ENCODE assay signal across 1 cellular context in the genomic region with DNA sequence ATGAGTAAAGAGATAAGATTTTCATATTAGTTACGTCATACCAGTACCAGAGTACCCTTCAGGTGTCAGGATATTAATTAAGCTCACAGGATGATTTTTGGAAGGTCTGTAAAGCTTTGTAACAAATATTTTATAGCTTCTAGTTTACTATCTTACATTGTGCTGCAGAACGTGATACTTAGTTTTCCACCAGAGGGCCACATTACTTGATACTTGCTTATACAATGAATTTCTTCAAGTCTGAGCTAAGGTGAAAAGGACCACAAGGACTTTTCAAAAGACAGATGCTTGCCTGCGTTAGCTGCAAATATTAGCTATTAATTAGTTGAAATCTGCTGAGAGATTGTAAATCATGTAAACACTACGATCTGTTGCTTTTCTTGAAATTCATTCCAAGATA.
TF ChIP-seq lines count a peak whose summit lies in the region.

No MANE protein-coding gene starts in this region.

TF ChIP-seq in H1, 55 proteins besides CTCF, POLR2A, EP300 and RAD21:
- TF ChIP-seq SP4 (IDR thresholded peaks at IDR 0.05; ENCODE audit: low read length) (no peak), RNF2 (IDR thresholded peaks at IDR 0.05; ENCODE audit: borderline replicate concordance, low read depth, low read length, missing control alignments, poor library complexity, severe bottlenecking) (no peak), POU5F1 (IDR thresholded peaks at IDR 0.05; ENCODE audit: low read depth, low read length) (no peak), POLR2AphosphoS5 (IDR thresholded peaks at IDR 0.05; ENCODE audit: low read depth, low read length) (no peak), TEAD4 (IDR thresholded peaks at IDR 0.05; ENCODE audit: low read depth, low read length) (no peak)
- TF ChIP-seq, protein P1, sequence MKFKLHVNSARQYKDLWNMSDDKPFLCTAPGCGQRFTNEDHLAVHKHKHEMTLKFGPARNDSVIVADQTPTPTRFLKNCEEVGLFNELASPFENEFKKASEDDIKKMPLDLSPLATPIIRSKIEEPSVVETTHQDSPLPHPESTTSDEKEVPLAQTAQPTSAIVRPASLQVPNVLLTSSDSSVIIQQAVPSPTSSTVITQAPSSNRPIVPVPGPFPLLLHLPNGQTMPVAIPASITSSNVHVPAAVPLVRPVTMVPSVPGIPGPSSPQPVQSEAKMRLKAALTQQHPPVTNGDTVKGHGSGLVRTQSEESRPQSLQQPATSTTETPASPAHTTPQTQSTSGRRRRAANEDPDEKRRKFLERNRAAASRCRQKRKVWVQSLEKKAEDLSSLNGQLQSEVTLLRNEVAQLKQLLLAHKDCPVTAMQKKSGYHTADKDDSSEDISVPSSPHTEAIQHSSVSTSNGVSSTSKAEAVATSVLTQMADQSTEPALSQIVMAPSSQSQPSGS (IDR thresholded peaks at IDR 0.05; ENCODE audit: low read length), result no peak
